In the genomic region with DNA sequence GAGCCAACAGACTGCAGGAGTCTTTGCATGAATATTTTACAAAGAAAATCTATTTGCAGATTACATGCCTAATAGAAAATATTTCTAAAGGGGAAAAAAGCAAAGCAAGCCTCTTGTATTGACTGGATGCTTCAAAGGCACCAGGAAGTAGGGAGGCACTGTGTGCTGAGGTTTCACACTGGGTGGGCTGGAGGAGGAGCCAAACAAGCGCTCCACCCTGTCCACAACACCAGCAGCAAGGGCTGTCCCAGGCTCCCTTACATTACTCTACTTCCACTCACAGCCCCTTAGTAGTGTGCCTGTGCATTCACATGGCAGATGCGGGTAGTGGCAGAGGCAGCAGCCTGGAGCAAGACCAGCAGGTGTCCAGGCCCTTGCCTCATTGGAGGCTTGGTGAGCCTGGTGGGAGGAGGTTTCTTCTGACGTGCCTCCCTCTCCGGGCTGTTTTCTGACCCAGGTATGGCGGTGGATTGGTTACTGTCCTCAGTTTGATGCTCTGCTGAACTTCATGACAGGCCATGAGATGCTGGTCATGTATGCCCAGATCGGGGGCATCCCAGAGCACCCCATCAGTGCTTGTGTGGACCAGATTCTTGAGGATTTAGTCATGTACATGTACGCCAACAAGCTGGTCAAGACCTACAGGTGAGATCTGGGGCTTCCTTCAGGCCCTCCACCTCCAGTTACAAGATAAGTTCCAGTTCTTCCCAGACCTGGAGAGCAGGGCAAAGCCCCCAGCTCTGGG, we compare ENCODE assay signal across 1 cellular context.
TF ChIP-seq lines count a peak whose summit lies in the region.

No MANE protein-coding gene starts in this region.

TF ChIP-seq in GM12891, 5 proteins besides CTCF, POLR2A, EP300 and RAD21:
- TF ChIP-seq TAF1 (IDR thresholded peaks at IDR 0.05; ENCODE audit: low read depth, low read length) (no peak), POU2F2 (IDR thresholded peaks at IDR 0.05; ENCODE audit: low read depth, low read length) (no peak), POLR2AphosphoS5 (IDR thresholded peaks at IDR 0.05; ENCODE audit: low read depth, low read length) (no peak), PAX5 (IDR thresholded peaks at IDR 0.05; ENCODE audit: insufficient read depth, low read length, severe bottlenecking) (no peak), SPI1 (IDR thresholded peaks at IDR 0.05; ENCODE audit: low read depth, low read length) (no peak)
